In genomic region chr11:73386568-73386967, GRCh38 we compare ENCODE assay signal across 1 cellular context.
TF ChIP-seq lines count a peak whose summit lies in the region.

No MANE protein-coding gene starts in this region.

TF ChIP-seq in GM12878, 131 proteins besides CTCF, POLR2A, EP300 and RAD21:
- 0 out of 2 replicates have a peak, but pooled peaks have one; percentile 61 for TF ChIP-seq TCF12 (IDR thresholded peaks at IDR 0.05; ENCODE audit: low read depth, low read length)
- TF ChIP-seq NRF1 (conservative IDR thresholded peaks at IDR 0.05; ENCODE audit: low read depth, low read length), result no peak
- 0 out of 2 replicates have a peak, but pooled peaks have one; percentile 8 for TF ChIP-seq POLR2AphosphoS5 (IDR thresholded peaks at IDR 0.05; ENCODE audit: low read length)
- TF ChIP-seq NR2F1 (conservative IDR thresholded peaks at IDR 0.05), result peak; percentile 21; the same call in 1 of the 2 replicates
- TF ChIP-seq SMAD5 (IDR thresholded peaks at IDR 0.05; ENCODE audit: low read depth), result no peak
